2 cellular contexts compared by ENCODE assay signal in the genomic region with DNA sequence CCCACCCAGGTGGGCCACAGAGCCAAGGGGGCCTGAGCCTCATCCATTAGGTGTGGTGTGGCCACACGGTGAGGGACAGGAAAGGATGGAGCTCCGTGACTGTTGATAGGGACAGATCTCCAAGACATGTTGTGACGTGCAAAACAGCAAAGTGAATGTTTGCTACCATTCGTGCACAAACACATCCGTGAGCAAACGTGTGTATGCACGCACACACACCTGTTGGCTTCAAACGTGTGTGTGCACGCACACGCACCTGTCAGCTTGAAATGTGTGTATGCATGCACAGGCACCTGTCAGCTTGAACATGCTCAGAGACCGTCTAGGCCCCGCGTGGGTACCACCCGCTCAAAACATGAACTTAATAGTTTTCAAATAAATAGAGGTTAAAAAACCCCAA.
TF ChIP-seq lines count a peak whose summit lies in the region.

No MANE protein-coding gene starts in this region.

TF ChIP-seq in GM12878, 131 proteins besides CTCF, POLR2A, EP300 and RAD21:
- TF ChIP-seq YBX1 (IDR thresholded peaks at IDR 0.05) (no peak), BCL3 (IDR thresholded peaks at IDR 0.05; ENCODE audit: borderline replicate concordance, insufficient read depth, low read depth, low read length, poor library complexity, severe bottlenecking) (peak; percentile 47)

TF ChIP-seq in H1, 55 proteins besides CTCF, POLR2A, EP300 and RAD21:
- TF ChIP-seq MAFK (IDR thresholded peaks at IDR 0.05; ENCODE audit: low read depth, low read length) (no peak), KDM1A (IDR thresholded peaks at IDR 0.05; ENCODE audit: borderline replicate concordance, low read length) (no peak), NRF1 (IDR thresholded peaks at IDR 0.05; ENCODE audit: low read depth, low read length) (no peak), GTF2F1 (IDR thresholded peaks at IDR 0.05; ENCODE audit: borderline replicate concordance, low read depth, low read length) (no peak), SRF (IDR thresholded peaks at IDR 0.05; ENCODE audit: low read depth, low read length) (no peak), HDAC2 (IDR thresholded peaks at IDR 0.05; ENCODE audit: borderline replicate concordance in 1 of 2, low read depth in 2 of 2, low read length in 2 of 2) (no peak), CBX8 (IDR thresholded peaks at IDR 0.05; ENCODE audit: borderline replicate concordance, low read depth, low read length) (no peak), POU5F1 (IDR thresholded peaks at IDR 0.05; ENCODE audit: low read depth, low read length) (no peak), POLR2AphosphoS5 (IDR thresholded peaks at IDR 0.05; ENCODE audit: low read depth, low read length) (no peak), SAP30 (IDR thresholded peaks at IDR 0.05; ENCODE audit: insufficient read depth, insufficient replicate concordance, low read length) (no peak), EGR1 (IDR thresholded peaks at IDR 0.05; ENCODE audit: borderline replicate concordance, low read depth, low read length) (no peak), KDM5A (IDR thresholded peaks at IDR 0.05; ENCODE audit: low read length) (no peak), RNF2 (IDR thresholded peaks at IDR 0.05; ENCODE audit: borderline replicate concordance, low read depth, low read length, missing control alignments, poor library complexity, severe bottlenecking) (no peak), SP1 (IDR thresholded peaks at IDR 0.05; ENCODE audit: low read depth, low read length) (no peak), TBP (IDR thresholded peaks at IDR 0.05; ENCODE audit: low read depth, low read length) (no peak), RXRA (IDR thresholded peaks at IDR 0.05; ENCODE audit: insufficient read depth, low read depth, low read length) (no peak), NANOG (IDR thresholded peaks at IDR 0.05; ENCODE audit: insufficient read depth, low read depth, low read length, poor library complexity, severe bottlenecking) (no peak), CREB1 (IDR thresholded peaks at IDR 0.05) (no peak)
- TF ChIP-seq, protein P1, sequence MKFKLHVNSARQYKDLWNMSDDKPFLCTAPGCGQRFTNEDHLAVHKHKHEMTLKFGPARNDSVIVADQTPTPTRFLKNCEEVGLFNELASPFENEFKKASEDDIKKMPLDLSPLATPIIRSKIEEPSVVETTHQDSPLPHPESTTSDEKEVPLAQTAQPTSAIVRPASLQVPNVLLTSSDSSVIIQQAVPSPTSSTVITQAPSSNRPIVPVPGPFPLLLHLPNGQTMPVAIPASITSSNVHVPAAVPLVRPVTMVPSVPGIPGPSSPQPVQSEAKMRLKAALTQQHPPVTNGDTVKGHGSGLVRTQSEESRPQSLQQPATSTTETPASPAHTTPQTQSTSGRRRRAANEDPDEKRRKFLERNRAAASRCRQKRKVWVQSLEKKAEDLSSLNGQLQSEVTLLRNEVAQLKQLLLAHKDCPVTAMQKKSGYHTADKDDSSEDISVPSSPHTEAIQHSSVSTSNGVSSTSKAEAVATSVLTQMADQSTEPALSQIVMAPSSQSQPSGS (IDR thresholded peaks at IDR 0.05; ENCODE audit: low read length): no peak
